In genomic region chr11:72236083-72236697, GRCh38 we compare ENCODE assay signal across 27 cellular contexts. TPM values are rescaled to one million over a fixed set of nuclear protein-coding genes. Genes with fewer than 3 reads are reported as not detected.
DNase-seq lines count a peak whose midpoint lies in the region; ATAC-seq and TF ChIP-seq lines count a peak whose summit lies in the region.
"Had no signal": no experiment of that assay in that cellular context is flagged by ENCODE, and none has a peak within 500 bp of the region (broad histone marks: within the 10 kb centered on the region; RNA-seq: fewer than 3 reads in every experiment).

No MANE protein-coding gene starts in this region.

- no peak overlapping the region for H3K9ac ChIP-seq in skeletal muscle tissue (ENCODE audit: low read depth in 1 of 3, low read length in 3 of 3)

- no peak overlapping the region for H3K4me3 Mint-ChIP-seq in CD8-positive, alpha-beta T cell
- H3K4me3 Mint-ChIP-seq: activated naive CD4-positive, alpha-beta T cell treated with anti-CD3 and anti-CD28 coated beads, Interleukin-2, amount 50 U/mL, for 24 hours; stimulated activated memory B cell treated with anti-CD40 and anti-IgM and Interleukin-4, amounts not matched to agents 10 μg/mL and 1 μg/mL and 100 μg/mL, for 72 hours had no signal

- peaks cover 62% of the 10 kb centered on the region for H3K36me3 Mint-ChIP-seq in CD8-positive, alpha-beta T cell
- H3K36me3 Mint-ChIP-seq: activated naive CD4-positive, alpha-beta T cell treated with anti-CD3 and anti-CD28 coated beads, Interleukin-2, amount 50 U/mL, for 24 hours had no signal

- no peak for TF ChIP-seq POLR2A in prostate gland (IDR thresholded peaks at IDR 0.05)

- CTCF ChIA-PET in CD8-positive, alpha-beta T cell (lab: Charles Lee) = interaction anchor here (0.9 to 1.9 kb wide), 4 partner anchors 8 to 194 kb away, joined by 3 to 6 read pairs (median 4); no protein-coding TSS in a partner anchor
- CTCF ChIA-PET in RWPE1 (lab: Yijun Ruan, JAX) = interaction anchor here (0.5 to 1.4 kb wide), 3 partner anchors 198 to 211 kb away, joined by 3 to 6 read pairs (median 6); partner anchors contain the start of gene CLPB

- peaks cover 12% of the 10 kb centered on the region for H3K27me3 Mint-ChIP-seq in CD8-positive, alpha-beta T cell (ENCODE audit: low read depth)

- peaks cover 17% of the 10 kb centered on the region for H3K4me1 ChIP-seq in CD8-positive, alpha-beta T cell (ENCODE audit: insufficient read depth, low read length)
- peaks cover 18 to 24% (median 22%) of the 10 kb centered on the region in 3 donors for H3K4me1 ChIP-seq in skeletal muscle tissue (ENCODE audit: control insufficient read depth in 3 of 3, insufficient read depth in 3 of 3, low read length in 3 of 3)
- H3K4me1 ChIP-seq in prostate gland (replicated peaks) = peaks cover 3% of the 10 kb centered on the region

- H3K9me3 ChIP-seq in CD8-positive, alpha-beta T cell (ENCODE audit: low read length) = no peaks in the 10 kb centered on the region
- H3K9me3 ChIP-seq in skeletal muscle tissue (ENCODE audit: control insufficient read depth in 3 of 3, low read length in 3 of 3) (no peaks in the 10 kb centered on the region), prostate gland (no peaks in the 10 kb centered on the region)
- H3K9me3 ChIP-seq: MG63, spleen had no signal

- peaks cover 16% of the 10 kb centered on the region for H3K36me3 ChIP-seq in CD8-positive, alpha-beta T cell (ENCODE audit: insufficient read depth, low read length)
- H3K36me3 ChIP-seq in skeletal muscle tissue (ENCODE audit: control insufficient read depth in 3 of 3, insufficient read depth in 3 of 3, low read length in 3 of 3) (peaks cover 55 to 63% (median 61%) of the 10 kb centered on the region in 3 donors), prostate gland (peaks cover 6 to 36% of the 10 kb centered on the region in 2 donors)

- H3K27ac Mint-ChIP-seq in CD8-positive, alpha-beta T cell = peak overlapping the region; percentile 45
- H3K27ac Mint-ChIP-seq: activated naive CD4-positive, alpha-beta T cell treated with anti-CD3 and anti-CD28 coated beads, Interleukin-2, amount 50 U/mL, for 24 hours; stimulated activated memory B cell treated with anti-CD40 and anti-IgM and Interleukin-4, amounts not matched to agents 10 μg/mL and 1 μg/mL and 100 μg/mL, for 72 hours had no signal

- ATAC-seq in CD8-positive, alpha-beta T cell = no peak
- ATAC-seq in HG02970 (IDR thresholded peaks at IDR 0.05; ENCODE audit: low FRiP score, unreplicated experiment) = no peak
- ATAC-seq: HCT116; K562; Right ventricle myocardium inferior; stimulated activated memory B cell treated with anti-CD40 and anti-IgM and Interleukin-4, amounts not matched to agents 10 μg/mL and 1 μg/mL and 100 μg/mL, for 72 hours had no signal

- H3K27me3 ChIP-seq in CD8-positive, alpha-beta T cell (ENCODE audit: insufficient read depth, low read length) = peaks cover 12% of the 10 kb centered on the region
- H3K27me3 ChIP-seq in skeletal muscle tissue (ENCODE audit: control insufficient read depth in 3 of 3, insufficient read depth in 3 of 3, low read length in 3 of 3) (peaks cover 4 to 6% (median 6%) of the 10 kb centered on the region in 3 donors), prostate gland (replicated peaks; ENCODE audit: insufficient read depth) (no peaks in the 10 kb centered on the region)
- H3K27me3 ChIP-seq: MG63 had no signal

- DNase-seq in CD8-positive, alpha-beta T cell = no peak
- DNase-seq in RWPE1 (ENCODE audit: low spot score) (no peak), fibroblast of peridontal ligament (ENCODE audit: extremely low read depth) (peak; percentile 68), NCI-H1694 (lab: John Stamatoyannopoulos, UW) (no peak), AML-193 (lab: John Stamatoyannopoulos, UW) (no peak), prostate gland (ENCODE audit: low spot score) (no peak)
- DNase-seq: activated CD4-positive, CD25-positive, alpha-beta regulatory T cell treated with anti-CD3 and anti-CD28 coated beads, Interleukin-2, amount 50 U/mL, for 72 hours; anterior cingulate cortex; EL; MG63; NCI-H2081; NCI-H345; NCI-H82; spleen; stimulated activated CD4-positive, alpha-beta T cell treated with anti-CD3 and anti-CD28 coated beads, Interleukin-2, amount 100 ng/mL, for 48 hours had no signal

- H3K9me3 Mint-ChIP-seq in CD8-positive, alpha-beta T cell = no peaks in the 10 kb centered on the region
- H3K9me3 Mint-ChIP-seq: activated naive CD4-positive, alpha-beta T cell treated with anti-CD3 and anti-CD28 coated beads, Interleukin-2, amount 50 U/mL, for 24 hours; stimulated activated memory B cell treated with anti-CD40 and anti-IgM and Interleukin-4, amounts not matched to agents 10 μg/mL and 1 μg/mL and 100 μg/mL, for 72 hours had no signal

- H3K4me1 Mint-ChIP-seq in CD8-positive, alpha-beta T cell (ENCODE audit: low read depth) = peaks cover 13% of the 10 kb centered on the region

- no peak for TF ChIP-seq CTCF in CD8-positive, alpha-beta T cell (IDR thresholded peaks at IDR 0.05)
- no peak for TF ChIP-seq CTCF in RWPE1 (conservative IDR thresholded peaks at IDR 0.05; ENCODE audit: low read depth)
- no peak for TF ChIP-seq CTCF in prostate gland (IDR thresholded peaks at IDR 0.05)

- POLR2A ChIA-PET in CD8-positive, alpha-beta T cell (lab: Charles Lee) = interaction anchor here (1.2 to 1.6 kb wide), 2 partner anchors 9 to 11 kb away, joined by 3 to 4 read pairs; partner anchors contain the start of gene INPPL1
- POLR2A ChIA-PET in RWPE1 (lab: Yijun Ruan, JAX; ENCODE audit: low non-redundant PET) = interaction anchor here (0.8 kb wide), 1 partner anchor 13 kb away, joined by 3 read pairs; no protein-coding TSS in a partner anchor

- H3K4me3 ChIP-seq in CD8-positive, alpha-beta T cell (ENCODE audit: low read depth, low read length) = no peak overlapping the region
- H3K4me3 ChIP-seq in skeletal muscle tissue (ENCODE audit: low read length in 3 of 3) = no peak overlapping the region
- H3K4me3 ChIP-seq in prostate gland = no peak overlapping the region
- H3K4me3 ChIP-seq: coronary artery, K562, lung, MG63, spleen had no signal

- H3K27ac ChIP-seq in CD8-positive, alpha-beta T cell (ENCODE audit: low read depth, low read length) = no peak overlapping the region
- H3K27ac ChIP-seq in RWPE1 (peak overlapping the region; percentile 62), skeletal muscle tissue (ENCODE audit: low read depth, low read length) (peak overlapping the region; percentile 7), prostate gland (no peak overlapping the region)
- H3K27ac ChIP-seq: C4-2B, spleen had no signal

- 59% methylated on average over 4 of the region's 4 CpGs for WGBS in prostate gland

- intact Hi-C loops in CD8-positive, alpha-beta T cell (cut with DNase I, micrococcal nuclease) = loop anchor here in 1 of 2 experiments (5.0 kb wide), 2 partner anchors 54 to 209 kb away; no protein-coding TSS in a partner anchor
- intact Hi-C loops in prostate gland (cut with DNase I) = loop anchor here (10.0 kb wide), 1 partner anchor 221 kb away; no protein-coding TSS in a partner anchor

RNA-seq across cellular contexts. Expression of gene PHOX2A, which starts 7.8 kb away (rescaled TPM):
- not detected for total RNA-seq in CD8-positive, alpha-beta T cell
- total RNA-seq in skeletal muscle tissue (not detected), prostate gland (under 1 TPM in 1 of 2 donors, not detected in 1; 0.40 TPM)
- total RNA-seq: K562, kidney epithelial cell, lung, OCI-LY7, Right ventricle myocardium inferior, spleen had no signal

RNA-seq across cellular contexts. Expression of gene INPPL1, which starts 11.6 kb away (rescaled TPM):
- total RNA-seq in CD8-positive, alpha-beta T cell = 100 to 1,000 TPM; 113 to 119 TPM
- 50.6 TPM for total RNA-seq in skeletal muscle tissue
- 100 to 1,000 TPM in 1 of 2 donors, 10 to 100 TPM in 1; 85.0 to 142 TPM for total RNA-seq in prostate gland

RNA-seq across cellular contexts. Expression of gene FOLR2, which starts 19.6 kb away (rescaled TPM):
- total RNA-seq in CD8-positive, alpha-beta T cell = not detected
- total RNA-seq in skeletal muscle tissue = 15.1 TPM
- 10 to 100 TPM in 1 of 2 donors, under 1 TPM in 1; 0.87 to 23.9 TPM for total RNA-seq in prostate gland
- total RNA-seq: K562, kidney epithelial cell had no signal

RNA-seq across cellular contexts. Expression of gene FOLR1, which starts 44.2 kb away (rescaled TPM):
- total RNA-seq in CD8-positive, alpha-beta T cell = not detected
- total RNA-seq in skeletal muscle tissue = 1.0 TPM
- total RNA-seq in prostate gland = 1 to 10 TPM in 1 of 2 donors, not detected in 1; 8.9 TPM
- total RNA-seq: OCI-LY7, spleen had no signal

Comparison
In these comparisons a context has a peak if more than half of its experiments do, and no peak if none do; other contexts are left out.
1. H3K27ac ChIP-seq: peak in RWPE1 (single experiment) and skeletal muscle tissue (single experiment); none in CD8-positive, alpha-beta T cell (single experiment) and prostate gland (0 of 2).